ENCODE assay signal across 19 cellular contexts in the genomic region with DNA sequence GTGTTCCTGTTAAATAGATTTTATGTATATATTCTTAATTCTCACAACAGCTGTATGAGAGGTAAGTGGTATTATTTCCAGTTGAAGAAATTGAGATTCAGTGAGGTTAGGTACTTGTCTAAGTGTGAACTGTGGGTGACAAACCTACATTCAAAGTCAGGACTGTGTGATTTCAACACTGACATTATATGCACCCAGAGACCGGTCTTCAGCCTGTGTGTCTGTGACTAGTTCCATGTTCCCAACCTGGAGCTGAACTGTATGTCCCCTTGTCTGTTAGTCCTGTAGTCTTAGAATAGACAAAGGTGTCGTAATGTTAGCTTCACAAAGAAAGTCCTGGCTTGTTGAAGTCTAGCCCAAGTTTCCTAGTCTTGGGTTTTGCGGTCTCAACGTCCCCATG.
"Had no signal": no experiment of that assay in that cellular context is flagged by ENCODE, and none has a peak within 500 bp of the region (broad histone marks: within the 10 kb centered on the region; RNA-seq: fewer than 3 reads in every experiment).

No MANE protein-coding gene starts in this region.

- H3K9me3 ChIP-seq: Peyer's patch, SJCRH30 had no signal

- DNase-seq: KBM-7, NCI-H1092 treated with DMSO at 0.1 percent for 48 hours, NCI-H1436, NCI-H187, NCI-H2029, NCI-H2081 treated with DMSO at 0.1 percent for 48 hours, NCI-H2171, NCI-H226, NCI-H446, NCI-H510A, NCI-H524 treated with DMSO at 0.1 percent for 48 hours, NCI-H69, NCI-H774, PC-3, SHP77 treated with DMSO at 0.1 percent for 48 hours, SJCRH30 had no signal

- H3K4me1 ChIP-seq: Peyer's patch had no signal

- H3K4me3 ChIP-seq: Peyer's patch, SJCRH30 had no signal

- H3K27me3 ChIP-seq: Peyer's patch, SJCRH30 had no signal

- H3K27ac ChIP-seq: Peyer's patch, SJCRH30 had no signal

- ATAC-seq: PC-3, Right ventricle myocardium inferior, SK-N-SH treated with all-trans-retinoic acid at 6 μM for 48 hours had no signal
